In genomic region chr6:125748534-125749111, GRCh38 we compare ENCODE assay signal across 8 cellular contexts. TPM values are rescaled to one million over a fixed set of nuclear protein-coding genes. Genes with fewer than 3 reads are reported as not detected.
A peak's percentile ranks its signal among the peaks of the same experiment; 100 is the strongest.
DNase-seq lines count a peak whose midpoint lies in the region; ATAC-seq and TF ChIP-seq lines count a peak whose summit lies in the region.

No MANE protein-coding gene starts in this region.

- H3K36me3 Mint-ChIP-seq in natural killer cell treated with Interleukin-12 subunit alpha and Interleukin-12 subunit beta and Interleukin-15 and Interleukin-18, amount 100 ng/mL, for 72 hours = no peaks in the 10 kb centered on the region

- no peaks in the 10 kb centered on the region for H3K9me3 Mint-ChIP-seq in natural killer cell treated with Interleukin-12 subunit alpha and Interleukin-12 subunit beta and Interleukin-15 and Interleukin-18, amount 100 ng/mL, for 72 hours

- H3K9ac ChIP-seq in SU-DHL-6 (ENCODE audit: low read length) = peak overlapping the region; percentile 63

- no peak overlapping the region for H3K27ac Mint-ChIP-seq in natural killer cell treated with Interleukin-12 subunit alpha and Interleukin-12 subunit beta and Interleukin-15 and Interleukin-18, amount 100 ng/mL, for 72 hours

- H3K27me3 Mint-ChIP-seq in natural killer cell treated with Interleukin-12 subunit alpha and Interleukin-12 subunit beta and Interleukin-15 and Interleukin-18, amount 100 ng/mL, for 72 hours = peaks cover 22 to 47% of the 10 kb centered on the region in 2 donors

- CTCF ChIA-PET in AG04449 (lab: Yijun Ruan, JAX) = interaction anchor here (1.5 to 24.4 kb wide), 2 partner anchors 15 to 436 kb away, joined by 3 to 488 read pairs; no protein-coding TSS in a partner anchor

- H2AFZ ChIP-seq in SU-DHL-6 (ENCODE audit: low read depth, low read length, severe bottlenecking) = peak overlapping the region; percentile 81

- DNase-seq in AG04449 (ENCODE audit: low read depth, low spot score) = no peak
- no peak for DNase-seq in natural killer cell treated with Interleukin-12 subunit alpha and Interleukin-12 subunit beta and Interleukin-15 and Interleukin-18, amount 100 ng/mL, for 72 hours (ENCODE audit: low spot score)
- DNase-seq in AG08395 (ENCODE audit: low spot score) = no peak
- no peak for DNase-seq in SHP77 (lab: John Stamatoyannopoulos, UW)

- H3F3A ChIP-seq in SU-DHL-6 (ENCODE audit: insufficient read depth) = peaks cover 26% of the 10 kb centered on the region

- ATAC-seq in GM19455 (IDR thresholded peaks at IDR 0.05; ENCODE audit: unreplicated experiment) (peak; percentile 0), esophagus mucosa (no peak)
- ATAC-seq in natural killer cell treated with Interleukin-12 subunit alpha and Interleukin-12 subunit beta and Interleukin-15 and Interleukin-18, amount 100 ng/mL, for 72 hours = no peak

- no peaks in the 10 kb centered on the region for H4K20me1 ChIP-seq in SU-DHL-6 (ENCODE audit: low read depth, low read length)

- peaks cover 29 to 36% of the 10 kb centered on the region in 2 donors for H3K4me1 Mint-ChIP-seq in natural killer cell treated with Interleukin-12 subunit alpha and Interleukin-12 subunit beta and Interleukin-15 and Interleukin-18, amount 100 ng/mL, for 72 hours (ENCODE audit: low read depth in 2 of 2)

- H3K4me2 ChIP-seq in SU-DHL-6 (ENCODE audit: low read depth, low read length, poor library complexity, severe bottlenecking) = peak overlapping the region; percentile 93

- H3K36me3 ChIP-seq in SU-DHL-6 (ENCODE audit: low read length) = no peaks in the 10 kb centered on the region
- H3K36me3 ChIP-seq in ectodermal cell (ENCODE audit: control insufficient read depth, insufficient read depth, low read length) = no peaks in the 10 kb centered on the region

- peak overlapping the region; percentile 94 for H3K4me3 Mint-ChIP-seq in natural killer cell treated with Interleukin-12 subunit alpha and Interleukin-12 subunit beta and Interleukin-15 and Interleukin-18, amount 100 ng/mL, for 72 hours

- peak overlapping the region; percentile 61 for H3K4me3 ChIP-seq in AG04449 (ENCODE audit: low read depth, low read length)
- peak overlapping the region; percentile 70 for H3K4me3 ChIP-seq in SU-DHL-6 (ENCODE audit: insufficient read depth, low read length, poor library complexity, severe bottlenecking)
- peak overlapping the region; percentile 70 for H3K4me3 ChIP-seq in ectodermal cell (ENCODE audit: insufficient read depth, low read depth, low read length)

- peaks cover 36% of the 10 kb centered on the region for H3K4me1 ChIP-seq in ectodermal cell (ENCODE audit: control insufficient read depth, insufficient read depth, low read length)

- POLR2A ChIA-PET in AG04449 (lab: Yijun Ruan, JAX) = no interaction called here

- TF ChIP-seq CTCF in AG04449 (IDR thresholded peaks at IDR 0.05; ENCODE audit: insufficient read depth, low read length, missing control alignments) = no peak
- no peak for TF ChIP-seq CTCF in SU-DHL-6 (IDR thresholded peaks at IDR 0.05; ENCODE audit: insufficient read depth, low read length, poor library complexity, severe bottlenecking)

- H3K27me3 ChIP-seq in SU-DHL-6 (ENCODE audit: low read length) = no peaks in the 10 kb centered on the region
- H3K27me3 ChIP-seq in ectodermal cell (ENCODE audit: control insufficient read depth, insufficient read depth, low read length, poor library complexity, severe bottlenecking) = peaks cover 89% of the 10 kb centered on the region

- no peaks in the 10 kb centered on the region for H3K9me3 ChIP-seq in SU-DHL-6 (ENCODE audit: insufficient read depth, low read length)
- H3K9me3 ChIP-seq in ectodermal cell (ENCODE audit: control insufficient read depth, low read length) = no peaks in the 10 kb centered on the region

- no peak overlapping the region for H3K27ac ChIP-seq in SU-DHL-6 (ENCODE audit: low read depth, low read length)
- H3K27ac ChIP-seq in ectodermal cell (ENCODE audit: insufficient read depth, low read depth, low read length, poor library complexity, severe bottlenecking) = no peak overlapping the region

- WGBS in ectodermal cell, 2 experiments = 1% methylated on average over 25 of the region's 25 CpGs

- H3K79me2 ChIP-seq in SU-DHL-6 (ENCODE audit: insufficient read depth, low read length) = no peaks in the 10 kb centered on the region

- no peaks in the 10 kb centered on the region for H3K9me2 ChIP-seq in SU-DHL-6 (replicated peaks; ENCODE audit: insufficient read depth, low read length)

RNA-seq across cellular contexts. Expression of gene HEY2, which starts 0.8 kb away (rescaled TPM):
- 2.9 TPM for polyA plus RNA-seq in ectodermal cell (2013, experiment 1 of 4)
- 2.9 TPM for polyA plus RNA-seq in ectodermal cell (2013, experiment 2 of 4)
- 1.5 TPM for polyA plus RNA-seq in ectodermal cell (2013, experiment 3 of 4)
- 2.1 TPM for polyA plus RNA-seq in ectodermal cell (2013, experiment 4 of 4)
- total RNA-seq in natural killer cell treated with Interleukin-12 subunit alpha and Interleukin-12 subunit beta and Interleukin-15 and Interleukin-18, amount 100 ng/mL, for 72 hours = under 1 TPM in 1 of 2 donors, not detected in 1; 0.10 TPM
- total RNA-seq in esophagus mucosa = 1.6 TPM

RNA-seq across cellular contexts. Expression of gene NCOA7, which starts 42.1 kb away (rescaled TPM):
- 5.0 TPM for polyA plus RNA-seq in ectodermal cell (2013, experiment 1 of 4)
- 7.7 TPM for polyA plus RNA-seq in ectodermal cell (2013, experiment 2 of 4)
- polyA plus RNA-seq in ectodermal cell (2013, experiment 3 of 4) = 4.2 TPM
- polyA plus RNA-seq in ectodermal cell (2013, experiment 4 of 4) = 5.1 TPM
- 10 to 100 TPM; 41.4 to 63.9 TPM for total RNA-seq in natural killer cell treated with Interleukin-12 subunit alpha and Interleukin-12 subunit beta and Interleukin-15 and Interleukin-18, amount 100 ng/mL, for 72 hours
- 59.8 TPM for total RNA-seq in esophagus mucosa
